Comparison of ENCODE assay signal across 15 cellular contexts in the genomic region with DNA sequence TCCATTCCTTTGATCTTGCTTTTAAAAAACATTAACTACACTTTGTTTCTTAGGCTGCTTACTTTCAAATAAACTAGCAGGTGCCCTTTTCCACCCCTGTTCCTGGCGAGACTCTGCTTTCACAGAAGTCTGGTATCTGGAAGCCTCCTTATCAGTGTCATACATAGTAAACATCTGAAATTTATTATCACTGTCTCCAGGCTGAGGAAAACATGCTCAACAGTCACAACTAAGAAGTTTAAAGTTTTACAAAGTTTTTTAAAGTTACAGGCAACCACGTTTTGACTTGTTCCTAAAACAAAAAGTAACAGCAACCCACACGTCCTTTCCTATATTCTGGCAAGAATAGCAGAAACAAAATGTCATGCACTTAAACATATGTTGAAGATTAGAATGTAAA.
DNase-seq lines count a peak whose midpoint lies in the region; ATAC-seq, FAIRE-seq and TF ChIP-seq lines count a peak whose summit lies in the region.
"Had no signal": no experiment of that assay in that cellular context is flagged by ENCODE, and none has a peak within 500 bp of the region (broad histone marks: within the 10 kb centered on the region; RNA-seq: fewer than 3 reads in every experiment).

No MANE protein-coding gene starts in this region.

- TF ChIP-seq POLR2A in endothelial cell of umbilical vein (IDR thresholded peaks at IDR 0.05; ENCODE audit: low read depth, low read length) (no peak), suprapubic skin (IDR thresholded peaks at IDR 0.05) (no peak)

- FAIRE-seq in endothelial cell of umbilical vein (lab: Jason Lieb, UNC) = no peak
- no peak for FAIRE-seq in D721Med (lab: Jason Lieb, UNC)
- FAIRE-seq: kidney, RCC 7860 had no signal

- peaks cover 9% of the 10 kb centered on the region for H3K4me1 ChIP-seq in BE2C
- H3K4me1 ChIP-seq in OCI-LY3 (ENCODE audit: low read length) = no peaks in the 10 kb centered on the region
- peaks cover 18% of the 10 kb centered on the region for H3K4me1 ChIP-seq in endothelial cell of umbilical vein (ENCODE audit: control insufficient read depth, extremely low read depth, insufficient read depth, low read length)
- peaks cover 0 to 8% of the 10 kb centered on the region in 2 donors for H3K4me1 ChIP-seq in neuronal stem cell (ENCODE audit: control insufficient read depth in 2 of 2, insufficient read depth in 1 of 2, low read depth in 1 of 2, low read length in 2 of 2)
- peaks cover 7% of the 10 kb centered on the region for H3K4me1 ChIP-seq in suprapubic skin

- no peak overlapping the region for H3K23ac ChIP-seq in neuronal stem cell (ENCODE audit: low read depth, low read length, poor library complexity)

- H4K91ac ChIP-seq in neuronal stem cell (ENCODE audit: low read depth, low read length, poor library complexity) = no peak overlapping the region

- no peak overlapping the region for H3K27ac ChIP-seq in OCI-LY3 (ENCODE audit: low read length)
- H3K27ac ChIP-seq in endothelial cell of umbilical vein (ENCODE audit: insufficient read depth, low read depth, low read length) = no peak overlapping the region
- no peak overlapping the region for H3K27ac ChIP-seq in neuronal stem cell (replicated peaks; ENCODE audit: low read length)
- H3K27ac ChIP-seq in suprapubic skin = no peak overlapping the region

- DNase-seq in BE2C = peak; percentile 34
- peak; percentile 48 for DNase-seq in endothelial cell of umbilical vein (ENCODE audit: low read depth, low spot score)
- no peak for DNase-seq in neuronal stem cell (ENCODE audit: low spot score)
- DNase-seq in suprapubic skin (ENCODE audit: low spot score in 2 of 2) = no peak
- no peak for DNase-seq in D721Med (ENCODE audit: insufficient read length, low spot score)
- no peak for DNase-seq in activated CD4-positive, CD25-positive, alpha-beta regulatory T cell (lab: John Stamatoyannopoulos, UW)
- DNase-seq: activated effector memory CD4-positive, alpha-beta T cell treated with Interleukin-2 at 50 U/mL for 16 hours; aorta; kidney; NCI-H1048; NCI-H748 treated with DMSO at 0.1 percent for 48 hours; stimulated activated naive CD8-positive, alpha-beta T cell treated with anti-CD3 and anti-CD28 coated beads, Interleukin-15, amount 100 ng/mL, for 72 hours had no signal

- dilution Hi-C loops in endothelial cell of umbilical vein (cut with MboI; ENCODE audit: extremely low pct_ligation_motif_present, low sequenced_read_pairs) = no loop called here

- BruUV-seq in endothelial cell of umbilical vein (replicated peaks; lab: Mats Ljungman, UMichigan) = no TSS peak

- POLR2A ChIA-PET in endothelial cell of umbilical vein (lab: Charles Lee) = no interaction called here

- TF ChIP-seq CTCF in BE2C (IDR thresholded peaks at IDR 0.05; ENCODE audit: low read depth, low read length) (no peak), OCI-LY3 (IDR thresholded peaks at IDR 0.05; ENCODE audit: low read depth, low read length) (no peak), endothelial cell of umbilical vein (IDR thresholded peaks at IDR 0.05; ENCODE audit: extremely low read depth in 1 of 2, insufficient read depth in 1 of 2, low read depth in 1 of 2, low read length in 2 of 2) (no peak), suprapubic skin (IDR thresholded peaks at IDR 0.05) (no peak), D721Med (IDR thresholded peaks at IDR 0.05; ENCODE audit: insufficient read depth, missing control alignments) (no peak)

- H3K4me2 ChIP-seq in OCI-LY3 (ENCODE audit: low read length) (no peak overlapping the region), endothelial cell of umbilical vein (ENCODE audit: insufficient read depth, low read length) (no peak overlapping the region), neuronal stem cell (ENCODE audit: insufficient read depth, low read length, poor library complexity, severe bottlenecking) (no peak overlapping the region)

- H3K36me3 ChIP-seq in BE2C (no peaks in the 10 kb centered on the region), OCI-LY3 (replicated peaks; ENCODE audit: low read depth, low read length) (no peaks in the 10 kb centered on the region), endothelial cell of umbilical vein (ENCODE audit: control insufficient read depth in 2 of 2, extremely low read depth in 1 of 2, insufficient read depth in 2 of 2, low read length in 2 of 2) (no peaks in the 10 kb centered on the region), neuronal stem cell (replicated peaks in 1 of 2; ENCODE audit: control insufficient read depth in 2 of 2, insufficient read depth in 2 of 2, low read length in 2 of 2) (no peaks in the 10 kb centered on the region), suprapubic skin (no peaks in the 10 kb centered on the region)

- H3K9me1 ChIP-seq in endothelial cell of umbilical vein (replicated peaks; ENCODE audit: control insufficient read depth, extremely low read depth, insufficient read depth, low read length) = no peaks in the 10 kb centered on the region

- no peaks in the 10 kb centered on the region for H3K79me1 ChIP-seq in neuronal stem cell (ENCODE audit: low read depth, low read length)

- H3K18ac ChIP-seq in neuronal stem cell (ENCODE audit: low read length) = no peak overlapping the region

- no peak for ATAC-seq in GM21526 (IDR thresholded peaks at IDR 0.05; ENCODE audit: low FRiP score, unreplicated experiment)
- ATAC-seq: stimulated activated naive CD8-positive, alpha-beta T cell treated with anti-CD3 and anti-CD28 coated beads, Interleukin-15, amount 100 ng/mL, for 72 hours had no signal

- no peak overlapping the region for H4K8ac ChIP-seq in neuronal stem cell (ENCODE audit: low read depth, low read length)

- no peak overlapping the region for H2AK5ac ChIP-seq in neuronal stem cell (ENCODE audit: low read depth, low read length)

- H2AFZ ChIP-seq in OCI-LY3 (ENCODE audit: low read depth, low read length) (0 out of 2 replicates have a peak overlapping the region, but pooled peaks have one; percentile 50), endothelial cell of umbilical vein (ENCODE audit: low read depth, low read length) (no peak overlapping the region), neuronal stem cell (ENCODE audit: low read length) (peak overlapping the region; percentile 37)

- H3K9me3 ChIP-seq in BE2C (no peaks in the 10 kb centered on the region), OCI-LY3 (ENCODE audit: insufficient read depth, low read length) (no peaks in the 10 kb centered on the region), endothelial cell of umbilical vein (replicated peaks; ENCODE audit: control insufficient read depth, insufficient read depth, low read length) (no peaks in the 10 kb centered on the region), neuronal stem cell (replicated peaks in 1 of 2; ENCODE audit: control insufficient read depth in 2 of 2, insufficient read depth in 1 of 2, low read depth in 1 of 2, low read length in 2 of 2) (no peaks in the 10 kb centered on the region), suprapubic skin (no peaks in the 10 kb centered on the region)

- H3K9ac ChIP-seq in OCI-LY3 (ENCODE audit: low read length) (no peak overlapping the region), endothelial cell of umbilical vein (replicated peaks; ENCODE audit: extremely low read depth, insufficient read depth, low read length) (no peak overlapping the region), neuronal stem cell (ENCODE audit: low read depth, low read length, poor library complexity) (no peak overlapping the region)

- intact Hi-C loops in endothelial cell of umbilical vein (cut with micrococcal nuclease) = no loop called here

- CTCF ChIA-PET in endothelial cell of umbilical vein (lab: Charles Lee) = no interaction called here

- H2BK120ac ChIP-seq in neuronal stem cell (ENCODE audit: low read depth, low read length) = no peak overlapping the region

- no peaks in the 10 kb centered on the region for H3K27me3 ChIP-seq in BE2C
- no peaks in the 10 kb centered on the region for H3K27me3 ChIP-seq in OCI-LY3 (ENCODE audit: low read depth, low read length)
- no peaks in the 10 kb centered on the region for H3K27me3 ChIP-seq in endothelial cell of umbilical vein (ENCODE audit: control insufficient read depth in 2 of 2, insufficient read depth in 2 of 2, low read length in 2 of 2)
- H3K27me3 ChIP-seq in neuronal stem cell (ENCODE audit: control insufficient read depth in 3 of 3, insufficient read depth in 3 of 3, low read depth in 1 of 3, low read length in 3 of 3) = no peaks in the 10 kb centered on the region
- H3K27me3 ChIP-seq in suprapubic skin = no peaks in the 10 kb centered on the region

- H3K14ac ChIP-seq in neuronal stem cell (ENCODE audit: low read length) = no peak overlapping the region

- no CpG with 5 or more reads among the region's 3 CpGs for WGBS in neuronal stem cell (ENCODE audit: extremely low coverage in 2 of 2, insufficient read length in 2 of 2, insufficient replicate concordance in 1 of 2), 2 donors
- WGBS in suprapubic skin = 30% methylated on average over 3 of the region's 3 CpGs

- H2BK5ac ChIP-seq in neuronal stem cell (ENCODE audit: low read length) = no peak overlapping the region

- H3K4me3 ChIP-seq in BE2C (ENCODE audit: low read depth, low read length) (no peak overlapping the region), OCI-LY3 (ENCODE audit: low read length) (no peak overlapping the region), endothelial cell of umbilical vein (replicated peaks in 1 of 3; ENCODE audit: insufficient read depth in 1 of 3, low read depth in 1 of 3, low read length in 3 of 3) (no peak overlapping the region), neuronal stem cell (ENCODE audit: low read length in 2 of 2) (no peak overlapping the region), suprapubic skin (no peak overlapping the region)

- no peak overlapping the region for H3K4ac ChIP-seq in neuronal stem cell (ENCODE audit: low read length)

- no peak overlapping the region for H2BK12ac ChIP-seq in neuronal stem cell (ENCODE audit: low read length)

- H2BK15ac ChIP-seq in neuronal stem cell (ENCODE audit: low read length) = no peak overlapping the region

- H4K20me1 ChIP-seq in OCI-LY3 (ENCODE audit: insufficient read depth, low read length) (no peaks in the 10 kb centered on the region), endothelial cell of umbilical vein (replicated peaks; ENCODE audit: control insufficient read depth, extremely low read depth, insufficient read depth, low read length) (no peaks in the 10 kb centered on the region)

- no peak for TF ChIP-seq EP300 in suprapubic skin (IDR thresholded peaks at IDR 0.05)

- H3K79me2 ChIP-seq in OCI-LY3 (ENCODE audit: low read length) (no peaks in the 10 kb centered on the region), endothelial cell of umbilical vein (ENCODE audit: control insufficient read depth, insufficient read depth, low read length) (no peaks in the 10 kb centered on the region)

TF ChIP-seq in endothelial cell of umbilical vein, 7 proteins besides CTCF, POLR2A, EP300 and RAD21 (continues in another document):
- TF ChIP-seq JUN (IDR thresholded peaks at IDR 0.05; ENCODE audit: borderline replicate concordance, insufficient read depth, insufficient read length, low read depth) (no peak), FOS (IDR thresholded peaks at IDR 0.05; ENCODE audit: borderline replicate concordance, insufficient read depth, low read length) (no peak), GATA2 (IDR thresholded peaks at IDR 0.05; ENCODE audit: insufficient read depth, insufficient read length, low read depth, low read length) (no peak)

Comparison
In these comparisons a context has a peak if more than half of its experiments do, and no peak if none do; other contexts are left out.
1. DNase-seq: peak in BE2C (single experiment) and endothelial cell of umbilical vein (single experiment); none in neuronal stem cell (single experiment), suprapubic skin (0 of 2), D721Med (single experiment) and activated CD4-positive, CD25-positive, alpha-beta regulatory T cell (0 of 4).